9 cellular contexts compared by ENCODE assay signal in the genomic region with DNA sequence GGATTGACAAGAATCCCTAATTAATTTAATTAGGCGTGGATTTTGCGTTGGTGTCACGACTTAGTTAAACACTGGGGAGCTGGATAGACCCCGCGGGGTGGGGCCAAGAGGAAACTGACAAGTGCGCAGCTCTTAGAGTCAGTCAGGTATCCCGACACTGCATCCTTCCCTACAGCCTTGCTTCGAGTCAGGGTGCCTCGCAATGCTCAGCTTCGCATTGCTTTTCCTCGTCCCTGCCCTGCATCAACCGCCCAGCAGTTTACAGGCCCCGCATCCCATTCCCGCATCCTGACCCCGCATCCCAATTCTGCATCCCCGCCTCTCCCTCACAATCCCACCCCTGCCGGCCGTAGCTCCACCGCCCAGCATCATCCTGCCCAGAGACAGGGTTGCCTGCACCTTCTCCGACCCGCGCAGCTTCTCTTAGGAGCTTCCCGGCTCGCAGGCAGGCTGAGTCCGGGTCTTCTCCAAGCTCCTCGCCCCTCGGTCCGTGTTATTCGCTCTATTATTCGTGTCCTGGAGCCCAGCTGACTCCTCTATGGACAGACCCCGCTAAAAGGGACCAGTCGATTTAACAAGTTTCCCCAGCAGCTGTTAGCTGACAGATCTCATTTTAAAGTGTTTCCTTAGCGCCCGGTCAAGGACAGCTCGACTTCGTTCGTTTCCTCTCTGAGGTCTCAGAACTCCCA. TPM values are rescaled to one million over a fixed set of nuclear protein-coding genes. Genes with fewer than 3 reads are reported as not detected.
DNase-seq lines count a peak whose midpoint lies in the region; ATAC-seq and TF ChIP-seq lines count a peak whose summit lies in the region.
"Had no signal": no experiment of that assay in that cellular context is flagged by ENCODE, and none has a peak within 500 bp of the region (broad histone marks: within the 10 kb centered on the region; RNA-seq: fewer than 3 reads in every experiment).

No MANE protein-coding gene starts in this region.

- H3K4me3 ChIP-seq in KMS-11 (IDR thresholded peaks at IDR 0.05; ENCODE audit: insufficient read depth, low read depth, low read length) (no peak overlapping the region), mesodermal cell (ENCODE audit: extremely low read depth, insufficient read depth, low read length, poor library complexity, severe bottlenecking) (peak overlapping the region; percentile 34)

- no peaks in the 10 kb centered on the region for H4K20me1 ChIP-seq in KMS-11 (ENCODE audit: insufficient read depth)

- H3K79me2 ChIP-seq in KMS-11 (ENCODE audit: insufficient read depth, low read depth), result peaks cover 17% of the 10 kb centered on the region

- DNase-seq in NCI-H524 (lab: John Stamatoyannopoulos, UW), result peak; percentile 47 to 64
- DNase-seq in NCI-H524 treated with DMSO at 0.1 percent for 48 hours (lab: John Stamatoyannopoulos, UW), result no peak
- peak; percentile 48 to 50 for DNase-seq in activated T-cell treated with anti-CD3 and anti-CD28 coated beads, Interleukin-2, amount 50 U/mL, for 48 hours
- no peak for DNase-seq in ureter (ENCODE audit: low spot score)
- DNase-seq: DND-41 had no signal

- no peak overlapping the region for H3K27ac ChIP-seq in KMS-11
- H3K27ac ChIP-seq in mesodermal cell (ENCODE audit: low read depth, low read length, severe bottlenecking), result no peak overlapping the region

- H3K9ac ChIP-seq in KMS-11, result no peak overlapping the region

- ATAC-seq in GM18520 (IDR thresholded peaks at IDR 0.05; ENCODE audit: unreplicated experiment) (no peak), esophagus mucosa (no peak)

- peaks cover 21% of the 10 kb centered on the region for H3K4me1 ChIP-seq in KMS-11 (ENCODE audit: low read depth, poor library complexity, severe bottlenecking)
- H3K4me1 ChIP-seq in mesodermal cell (ENCODE audit: control insufficient read depth, insufficient read depth, low read length, poor library complexity, severe bottlenecking), result peaks cover 8% of the 10 kb centered on the region

- WGBS in mesodermal cell (ENCODE audit: insufficient coverage in 2 of 2), 2 experiments, result 0 to 1% methylated on average over 31 to 34 of the region's 37 CpGs

- peak overlapping the region; percentile 83 for H3K4me2 ChIP-seq in KMS-11

- no peaks in the 10 kb centered on the region for H3K36me3 ChIP-seq in KMS-11 (ENCODE audit: insufficient read depth)
- no peaks in the 10 kb centered on the region for H3K36me3 ChIP-seq in mesodermal cell (ENCODE audit: control insufficient read depth, insufficient read depth, low read length)

- no peak for TF ChIP-seq CTCF in KMS-11 (conservative IDR thresholded peaks at IDR 0.05; ENCODE audit: low read depth, low read length)

- H2AFZ ChIP-seq in KMS-11 (ENCODE audit: low read depth), result peak overlapping the region; percentile 96; the same call in 1 of the 2 replicates

- H3K27me3 ChIP-seq in KMS-11 (ENCODE audit: insufficient read depth, low read depth), result no peaks in the 10 kb centered on the region; the same call in 1 of the 2 replicates

- H3K9me3 ChIP-seq in mesodermal cell (ENCODE audit: control insufficient read depth, low read length), result no peaks in the 10 kb centered on the region

RNA-seq across cellular contexts. Expression of gene SHOX2, which starts 0.7 kb away (rescaled TPM):
- 0.29 TPM for polyA plus RNA-seq in mesodermal cell (2013, experiment 1 of 2)
- polyA plus RNA-seq in mesodermal cell (2013, experiment 2 of 2), result 0.30 TPM
- total RNA-seq in esophagus mucosa (not detected), ureter (0.34 TPM)

RNA-seq across cellular contexts. Expression of gene RSRC1, which starts 3.0 kb away (rescaled TPM):
- 34.4 TPM for polyA plus RNA-seq in mesodermal cell (2013, experiment 1 of 2)
- polyA plus RNA-seq in mesodermal cell (2013, experiment 2 of 2), result 33.9 TPM
- total RNA-seq in esophagus mucosa (16.9 TPM), ureter (48.3 TPM)

Comparison
In these comparisons a context has a peak if more than half of its experiments do, and no peak if none do; other contexts are left out.
1. DNase-seq: peak in NCI-H524 (2 of 2) and activated T-cell treated with anti-CD3 and anti-CD28 coated beads, Interleukin-2, amount 50 U/mL, for 48 hours (2 of 2); none in NCI-H524 treated with DMSO at 0.1 percent for 48 hours (single experiment) and ureter (single experiment).